Comparison of ENCODE assay signal across 23 cellular contexts in the genomic region with DNA sequence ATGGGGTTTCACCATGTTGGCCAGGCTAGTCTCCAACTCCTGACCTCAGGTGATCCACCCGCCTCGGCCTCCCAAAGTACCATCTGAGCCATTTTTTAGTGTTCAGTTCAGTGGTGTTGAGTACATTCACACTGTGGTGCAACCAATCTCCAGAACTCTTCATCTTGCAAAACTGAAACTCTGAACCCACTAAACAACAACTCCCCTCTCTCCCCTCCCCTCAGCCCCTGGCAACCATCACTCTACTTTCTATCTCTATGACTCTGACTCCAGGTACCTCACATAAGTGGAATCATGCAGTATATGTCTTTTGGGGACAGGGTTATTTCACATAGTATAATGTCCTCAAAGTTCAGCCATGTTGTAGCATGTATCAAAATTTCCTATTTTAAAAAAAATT. TPM values are rescaled to one million over a fixed set of nuclear protein-coding genes. Genes with fewer than 3 reads are reported as not detected.
DNase-seq lines count a peak whose midpoint lies in the region; ATAC-seq lines count a peak whose summit lies in the region.
"Had no signal": no experiment of that assay in that cellular context is flagged by ENCODE, and none has a peak within 500 bp of the region (broad histone marks: within the 10 kb centered on the region; RNA-seq: fewer than 3 reads in every experiment).

No MANE protein-coding gene starts in this region.

- no peaks in the 10 kb centered on the region for H3K9me3 ChIP-seq in naive thymus-derived CD4-positive, alpha-beta T cell (ENCODE audit: control insufficient read depth in 2 of 3, low read length in 3 of 3)
- H3K9me3 ChIP-seq: BLaER1, MG63 had no signal

- peak; percentile 60 to 73 for ATAC-seq in activated T-cell treated with anti-CD3 and anti-CD28 coated beads, Interleukin-2, amount 50 U/mL, for 72 hours (replicated peaks in 1 of 2)
- ATAC-seq in naive thymus-derived CD4-positive, alpha-beta T cell = no peak
- ATAC-seq in esophagus mucosa = no peak
- ATAC-seq: CD8-positive, alpha-beta T cell; GM12878; PC-3 had no signal

- H3K27me3 Mint-ChIP-seq in activated T-cell treated with anti-CD3 and anti-CD28 coated beads, Interleukin-2, amount 50 U/mL, for 72 hours (ENCODE audit: low read depth) = no peaks in the 10 kb centered on the region
- no peaks in the 10 kb centered on the region for H3K27me3 Mint-ChIP-seq in T-helper 1 cell treated with Interleukin-12 subunit alpha and Interleukin-12 subunit beta and Interleukin-4 antibody, amounts not matched to agents 30 μg/mL and 1 μg/mL, for 36 hours (ENCODE audit: low read depth)
- no peaks in the 10 kb centered on the region for H3K27me3 Mint-ChIP-seq in naive thymus-derived CD4-positive, alpha-beta T cell

- no peak overlapping the region for H3K27ac Mint-ChIP-seq in activated T-cell treated with anti-CD3 and anti-CD28 coated beads, Interleukin-2, amount 50 U/mL, for 72 hours
- H3K27ac Mint-ChIP-seq in T-helper 1 cell treated with Interleukin-12 subunit alpha and Interleukin-12 subunit beta and Interleukin-4 antibody, amounts not matched to agents 30 μg/mL and 1 μg/mL, for 36 hours = peak overlapping the region; percentile 68
- H3K27ac Mint-ChIP-seq in naive thymus-derived CD4-positive, alpha-beta T cell = peak overlapping the region in 5 of 9 donors; percentile 5 to 65 (median 24)
- H3K27ac Mint-ChIP-seq: CD8-positive, alpha-beta T cell had no signal

- POLR2A ChIA-PET in naive thymus-derived CD4-positive, alpha-beta T cell (lab: Charles Lee) = interaction anchor here (0.6 to 2.2 kb wide), 4 partner anchors 15 to 77 kb away, joined by 3 to 23 read pairs (median 4); partner anchors contain the start of genes ALDOA and CORO1A

- CTCF ChIA-PET in naive thymus-derived CD4-positive, alpha-beta T cell (lab: Charles Lee) = interaction anchor here (0.6 kb wide), 1 partner anchor 761 kb away, joined by 5 read pairs; no protein-coding TSS in a partner anchor

- H3K27me3 ChIP-seq in naive thymus-derived CD4-positive, alpha-beta T cell (ENCODE audit: control insufficient read depth in 2 of 2, insufficient read depth in 2 of 2, low read length in 2 of 2) = no peaks in the 10 kb centered on the region
- H3K27me3 ChIP-seq: BLaER1, MG63 had no signal

- peaks cover 0 to 23% of the 10 kb centered on the region in 2 donors for H3K4me1 ChIP-seq in naive thymus-derived CD4-positive, alpha-beta T cell (ENCODE audit: control insufficient read depth in 2 of 2, insufficient read depth in 2 of 2, low read length in 2 of 2)

- H3K4me3 Mint-ChIP-seq in activated T-cell treated with anti-CD3 and anti-CD28 coated beads, Interleukin-2, amount 50 U/mL, for 72 hours = no peak overlapping the region
- H3K4me3 Mint-ChIP-seq in T-helper 1 cell treated with Interleukin-12 subunit alpha and Interleukin-12 subunit beta and Interleukin-4 antibody, amounts not matched to agents 30 μg/mL and 1 μg/mL, for 36 hours = no peak overlapping the region
- peak overlapping the region in 1 of 10 donors; percentile 21 for H3K4me3 Mint-ChIP-seq in naive thymus-derived CD4-positive, alpha-beta T cell
- H3K4me3 Mint-ChIP-seq: CD8-positive, alpha-beta T cell had no signal

- intact Hi-C loops in naive thymus-derived CD4-positive, alpha-beta T cell (cut with micrococcal nuclease) = no loop called here

- no peak overlapping the region for H3K4me3 ChIP-seq in naive thymus-derived CD4-positive, alpha-beta T cell (ENCODE audit: low read length)
- H3K4me3 ChIP-seq: BLaER1, GM12878, GM23248, MG63 had no signal

- H3K36me3 Mint-ChIP-seq in activated T-cell treated with anti-CD3 and anti-CD28 coated beads, Interleukin-2, amount 50 U/mL, for 72 hours (ENCODE audit: insufficient read depth in 2 of 2) = no peaks in the 10 kb centered on the region
- H3K36me3 Mint-ChIP-seq in T-helper 1 cell treated with Interleukin-12 subunit alpha and Interleukin-12 subunit beta and Interleukin-4 antibody, amounts not matched to agents 30 μg/mL and 1 μg/mL, for 36 hours (ENCODE audit: low read depth) = no peaks in the 10 kb centered on the region
- H3K36me3 Mint-ChIP-seq in naive thymus-derived CD4-positive, alpha-beta T cell = peaks cover 0 to 2% (median 0%) of the 10 kb centered on the region in 5 donors
- H3K36me3 Mint-ChIP-seq: CD8-positive, alpha-beta T cell had no signal

- H3K9me3 Mint-ChIP-seq in activated T-cell treated with anti-CD3 and anti-CD28 coated beads, Interleukin-2, amount 50 U/mL, for 72 hours = no peaks in the 10 kb centered on the region
- H3K9me3 Mint-ChIP-seq in T-helper 1 cell treated with Interleukin-12 subunit alpha and Interleukin-12 subunit beta and Interleukin-4 antibody, amounts not matched to agents 30 μg/mL and 1 μg/mL, for 36 hours = no peaks in the 10 kb centered on the region
- peaks cover 0 to 2% (median 0%) of the 10 kb centered on the region in 11 donors for H3K9me3 Mint-ChIP-seq in naive thymus-derived CD4-positive, alpha-beta T cell
- H3K9me3 Mint-ChIP-seq: CD8-positive, alpha-beta T cell had no signal

- H3K27ac ChIP-seq in naive thymus-derived CD4-positive, alpha-beta T cell (ENCODE audit: low read depth, low read length) = no peak overlapping the region
- H3K27ac ChIP-seq: BLaER1, GM23248 had no signal

- H3K36me3 ChIP-seq in naive thymus-derived CD4-positive, alpha-beta T cell (ENCODE audit: control insufficient read depth in 2 of 3, insufficient read depth in 3 of 3, low read length in 3 of 3) = no peaks in the 10 kb centered on the region
- H3K36me3 ChIP-seq: BLaER1, MG63 had no signal

- peaks cover 38% of the 10 kb centered on the region for H3K4me1 Mint-ChIP-seq in activated T-cell treated with anti-CD3 and anti-CD28 coated beads, Interleukin-2, amount 50 U/mL, for 72 hours (ENCODE audit: low read depth)
- peaks cover 20% of the 10 kb centered on the region for H3K4me1 Mint-ChIP-seq in T-helper 1 cell treated with Interleukin-12 subunit alpha and Interleukin-12 subunit beta and Interleukin-4 antibody, amounts not matched to agents 30 μg/mL and 1 μg/mL, for 36 hours (ENCODE audit: low read depth)
- H3K4me1 Mint-ChIP-seq in naive thymus-derived CD4-positive, alpha-beta T cell = peaks cover 21 to 40% (median 25%) of the 10 kb centered on the region in 7 donors

- DNase-seq in activated T-cell treated with anti-CD3 and anti-CD28 coated beads, Interleukin-2, amount 50 U/mL, for 72 hours = no peak
- no peak for DNase-seq in activated T-cell treated with anti-CD3 and anti-CD28 coated beads, Interleukin-2, amount 50 U/mL, for 48 hours
- DNase-seq in naive thymus-derived CD4-positive, alpha-beta T cell = no peak
- DNase-seq: CD8-positive, alpha-beta T cell; DMS53; EL; GM23248; HCEC 1CT; IMR-90; Kasumi-1; MG63; NCI-H1092; NCI-H1436 treated with DMSO at 0.1 percent for 48 hours; NCI-H2029; NCI-H2171; NCI-H526; PC-3; RPMI8226; SHP77 treated with DMSO at 0.1 percent for 48 hours had no signal

RNA-seq across cellular contexts. Expression of gene MAPK3, which starts 18.7 kb away (rescaled TPM):
- 100 to 1,000 TPM in 1 of 2 donors, 10 to 100 TPM in 1; 84.8 to 103 TPM for total RNA-seq in activated T-cell treated with anti-CD3 and anti-CD28 coated beads, Interleukin-2, amount 50 U/mL, for 72 hours
- total RNA-seq in naive thymus-derived CD4-positive, alpha-beta T cell = 10 to 100 TPM; 50.5 to 82.2 (median 64.3) TPM
- polyA plus RNA-seq in naive thymus-derived CD4-positive, alpha-beta T cell = 1 to 10 TPM; 7.5 to 8.3 TPM
- total RNA-seq in esophagus mucosa = 126 TPM

RNA-seq across cellular contexts. Expression of gene GDPD3, which starts 28.4 kb away (rescaled TPM):
- 10 to 100 TPM; 13.9 to 20.5 TPM for total RNA-seq in activated T-cell treated with anti-CD3 and anti-CD28 coated beads, Interleukin-2, amount 50 U/mL, for 72 hours
- 10 to 100 TPM in 4 of 5 experiments, 1 to 10 TPM in 1; 7.9 to 39.3 (median 12.3) TPM for total RNA-seq in naive thymus-derived CD4-positive, alpha-beta T cell
- polyA plus RNA-seq in naive thymus-derived CD4-positive, alpha-beta T cell = not detected
- 85.3 TPM for total RNA-seq in esophagus mucosa

RNA-seq across cellular contexts. Expression of gene CORO1A, which starts 41.7 kb away (rescaled TPM):
- 100 to 1,000 TPM; 843 to 987 TPM for total RNA-seq in activated T-cell treated with anti-CD3 and anti-CD28 coated beads, Interleukin-2, amount 50 U/mL, for 72 hours
- 1,000 to 10,000 TPM in 1 of 5 experiments, 100 to 1,000 TPM in 4; 609 to 1,666 (median 826) TPM for total RNA-seq in naive thymus-derived CD4-positive, alpha-beta T cell
- 1,000 to 10,000 TPM; 1,289 to 1,601 TPM for polyA plus RNA-seq in naive thymus-derived CD4-positive, alpha-beta T cell
- total RNA-seq in esophagus mucosa = 9.0 TPM

RNA-seq across cellular contexts. Expression of gene YPEL3, which starts 45.7 kb away (rescaled TPM):
- total RNA-seq in activated T-cell treated with anti-CD3 and anti-CD28 coated beads, Interleukin-2, amount 50 U/mL, for 72 hours = 10 to 100 TPM; 60.2 to 77.8 TPM
- total RNA-seq in naive thymus-derived CD4-positive, alpha-beta T cell = 100 to 1,000 TPM in 3 of 5 experiments, 10 to 100 TPM in 2; 50.5 to 260 (median 130) TPM
- polyA plus RNA-seq in naive thymus-derived CD4-positive, alpha-beta T cell = 100 to 1,000 TPM; 242 to 308 TPM
- total RNA-seq in esophagus mucosa = 22.8 TPM

RNA-seq across cellular contexts. Expression of gene TBX6, which starts 50.0 kb away (rescaled TPM):
- total RNA-seq in activated T-cell treated with anti-CD3 and anti-CD28 coated beads, Interleukin-2, amount 50 U/mL, for 72 hours = 1 to 10 TPM; 4.2 to 5.8 TPM
- 1 to 10 TPM; 1.5 to 3.3 (median 1.6) TPM for total RNA-seq in naive thymus-derived CD4-positive, alpha-beta T cell
- under 1 TPM in 1 of 2 donors, not detected in 1; 0.38 TPM for polyA plus RNA-seq in naive thymus-derived CD4-positive, alpha-beta T cell
- 3.6 TPM for total RNA-seq in esophagus mucosa
- total RNA-seq: IMR-90 had no signal

Comparison
In these comparisons a context has a peak if more than half of its experiments do, and no peak if none do; other contexts are left out.
1. ATAC-seq: peak in activated T-cell treated with anti-CD3 and anti-CD28 coated beads, Interleukin-2, amount 50 U/mL, for 72 hours (2 of 2); none in naive thymus-derived CD4-positive, alpha-beta T cell (single experiment) and esophagus mucosa (single experiment).
2. RNA of gene CORO1A, which starts 41.7 kb away (total RNA-seq): 843 to 987 TPM in activated T-cell treated with anti-CD3 and anti-CD28 coated beads, Interleukin-2, amount 50 U/mL, for 72 hours and 609 to 1,666 TPM in naive thymus-derived CD4-positive, alpha-beta T cell; 9.0 TPM in esophagus mucosa (single experiment); every median in the first group is over 10 times any median in the second.